17 cellular contexts compared by ENCODE assay signal in the genomic region with DNA sequence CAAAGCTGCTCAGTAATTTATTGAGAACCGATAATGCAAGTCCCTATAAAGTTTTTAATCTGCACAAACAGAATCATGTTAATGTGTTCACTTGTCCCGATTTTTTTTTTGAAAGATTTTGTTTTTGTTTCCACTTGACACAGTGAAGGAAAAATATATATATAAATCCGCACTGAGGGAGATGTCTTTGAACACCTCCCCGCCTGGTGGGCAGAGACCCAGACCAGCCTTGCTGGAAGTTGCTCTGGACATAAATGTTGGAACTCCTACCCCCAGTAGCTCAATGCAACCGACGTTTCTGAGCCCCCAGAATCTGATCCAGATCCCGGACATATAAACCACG. TPM values are rescaled to one million over a fixed set of nuclear protein-coding genes. Genes with fewer than 3 reads are reported as not detected.
DNase-seq lines count a peak whose midpoint lies in the region; ATAC-seq, FAIRE-seq and TF ChIP-seq lines count a peak whose summit lies in the region.
"Had no signal": no experiment of that assay in that cellular context is flagged by ENCODE, and none has a peak within 500 bp of the region (broad histone marks: within the 10 kb centered on the region; RNA-seq: fewer than 3 reads in every experiment).

No MANE protein-coding gene starts in this region.

- peaks cover 22% of the 10 kb centered on the region for H3K4me1 Mint-ChIP-seq in neural progenitor cell
- H3K4me1 Mint-ChIP-seq in stimulated activated memory B cell treated with anti-CD40 and anti-IgM and Interleukin-4, amounts not matched to agents 10 μg/mL and 1 μg/mL and 100 μg/mL, for 72 hours, result peaks cover 10% of the 10 kb centered on the region
- H3K4me1 Mint-ChIP-seq in T-helper 17 cell, result no peaks in the 10 kb centered on the region
- H3K4me1 Mint-ChIP-seq: activated B cell treated with CpG ODN at 0.5 μM for 24 hours had no signal

- H3K27me3 ChIP-seq in HUES64 (ENCODE audit: insufficient read depth, low read length) (peaks cover 98% of the 10 kb centered on the region), neural progenitor cell (peaks cover 100% of the 10 kb centered on the region)

- TF ChIP-seq CTCF in 22Rv1 (IDR thresholded peaks at IDR 0.05) (no peak), neural progenitor cell (IDR thresholded peaks at IDR 0.05) (no peak)

- H3K79me2 ChIP-seq in neural progenitor cell (ENCODE audit: low read depth), result no peaks in the 10 kb centered on the region

- H4K20me1 ChIP-seq in neural progenitor cell (ENCODE audit: low read depth), result peaks cover 100% of the 10 kb centered on the region

- no peaks in the 10 kb centered on the region for H3K9me3 Mint-ChIP-seq in neural progenitor cell
- H3K9me3 Mint-ChIP-seq in stimulated activated memory B cell treated with anti-CD40 and anti-IgM and Interleukin-4, amounts not matched to agents 10 μg/mL and 1 μg/mL and 100 μg/mL, for 72 hours, result no peaks in the 10 kb centered on the region
- H3K9me3 Mint-ChIP-seq: activated B cell treated with CpG ODN at 0.5 μM for 24 hours had no signal

- ATAC-seq in stimulated activated naive CD8-positive, alpha-beta T cell treated with anti-CD3 and anti-CD28 coated beads, Interleukin-15, Interleukin-2, amounts not matched to agents 100 U/mL and 50 U/mL, for 24 hours, result no peak
- ATAC-seq in stimulated activated memory B cell treated with anti-CD40 and anti-IgM and Interleukin-4, amounts not matched to agents 10 μg/mL and 1 μg/mL and 100 μg/mL, for 72 hours, result no peak
- no peak for ATAC-seq in T-helper 17 cell
- ATAC-seq: activated CD8-positive, alpha-beta memory T cell treated with anti-CD3 and anti-CD28 coated beads, Interleukin-2, amount 10 ng/mL, durations not matched to agents 7 days and 5 days had no signal

- H2AFZ ChIP-seq in neural progenitor cell (replicated peaks), result no peak overlapping the region

- H3K4me3 Mint-ChIP-seq in neural progenitor cell, result no peak overlapping the region
- H3K4me3 Mint-ChIP-seq in stimulated activated memory B cell treated with anti-CD40 and anti-IgM and Interleukin-4, amounts not matched to agents 10 μg/mL and 1 μg/mL and 100 μg/mL, for 72 hours, result no peak overlapping the region
- H3K4me3 Mint-ChIP-seq in T-helper 17 cell, result no peak overlapping the region
- H3K4me3 Mint-ChIP-seq: activated B cell treated with CpG ODN at 0.5 μM for 24 hours; activated CD8-positive, alpha-beta memory T cell treated with anti-CD3 and anti-CD28 coated beads, Interleukin-2, amount 10 ng/mL, durations not matched to agents 7 days and 5 days had no signal

- DNase-seq in neural progenitor cell (ENCODE audit: low spot score) (no peak), T1000 (lab: John Stamatoyannopoulos, UW) (no peak), T-helper 17 cell (no peak)
- DNase-seq in stimulated activated naive CD8-positive, alpha-beta T cell treated with anti-CD3 and anti-CD28 coated beads, Interleukin-15, Interleukin-2, amounts not matched to agents 100 U/mL and 50 U/mL, for 24 hours, result no peak
- DNase-seq: ACHN; activated B cell treated with CpG ODN at 0.5 μM for 24 hours; activated CD8-positive, alpha-beta memory T cell treated with anti-CD3 and anti-CD28 coated beads, Interleukin-2, amount 10 ng/mL, durations not matched to agents 7 days and 5 days; activated naive CD4-positive, alpha-beta T cell; Caco-2; effector memory CD4-positive, alpha-beta T cell; kidney; NCI-H1436; NCI-H446 treated with DMSO at 0.1 percent for 48 hours had no signal

- H3K27ac ChIP-seq in 22Rv1 (peak overlapping the region; percentile 99), HUES64 (ENCODE audit: low read depth, low read length) (no peak overlapping the region), neural progenitor cell (no peak overlapping the region)

- peak; percentile 62 for FAIRE-seq in endometrium (lab: Jason Lieb, UNC)
- FAIRE-seq: kidney had no signal

- H3K9ac ChIP-seq in HUES64 (ENCODE audit: low read depth, low read length), result no peak overlapping the region
- H3K9ac ChIP-seq in neural progenitor cell, result no peak overlapping the region

- H3K4me1 ChIP-seq in HUES64 (ENCODE audit: insufficient read depth, low read length) (peaks cover 37% of the 10 kb centered on the region), neural progenitor cell (peaks cover 25% of the 10 kb centered on the region)

- H3K27me3 Mint-ChIP-seq in neural progenitor cell (ENCODE audit: insufficient read depth, low read depth), result peaks cover 94% of the 10 kb centered on the region
- peaks cover 56% of the 10 kb centered on the region for H3K27me3 Mint-ChIP-seq in stimulated activated memory B cell treated with anti-CD40 and anti-IgM and Interleukin-4, amounts not matched to agents 10 μg/mL and 1 μg/mL and 100 μg/mL, for 72 hours
- peaks cover 68% of the 10 kb centered on the region for H3K27me3 Mint-ChIP-seq in T-helper 17 cell

- H3F3A ChIP-seq in neural progenitor cell (ENCODE audit: low read depth), result peaks cover 57% of the 10 kb centered on the region

- H3K27ac Mint-ChIP-seq in neural progenitor cell (no peak overlapping the region), T-helper 17 cell (no peak overlapping the region)
- H3K27ac Mint-ChIP-seq in stimulated activated memory B cell treated with anti-CD40 and anti-IgM and Interleukin-4, amounts not matched to agents 10 μg/mL and 1 μg/mL and 100 μg/mL, for 72 hours, result no peak overlapping the region
- H3K27ac Mint-ChIP-seq: activated B cell treated with CpG ODN at 0.5 μM for 24 hours; activated CD8-positive, alpha-beta memory T cell treated with anti-CD3 and anti-CD28 coated beads, Interleukin-2, amount 10 ng/mL, durations not matched to agents 7 days and 5 days had no signal

- no peaks in the 10 kb centered on the region for H3K36me3 Mint-ChIP-seq in neural progenitor cell
- H3K36me3 Mint-ChIP-seq in stimulated activated memory B cell treated with anti-CD40 and anti-IgM and Interleukin-4, amounts not matched to agents 10 μg/mL and 1 μg/mL and 100 μg/mL, for 72 hours, result no peaks in the 10 kb centered on the region
- H3K36me3 Mint-ChIP-seq in T-helper 17 cell (ENCODE audit: low read depth), result no peaks in the 10 kb centered on the region

- H3K4me3 ChIP-seq in HUES64 (ENCODE audit: low read length) (peak overlapping the region; percentile 39; the same call in 1 of the 2 replicates), neural progenitor cell (no peak overlapping the region)

- H3K9me3 ChIP-seq in HUES64 (ENCODE audit: insufficient read depth, low read depth, low read length), result no peaks in the 10 kb centered on the region
- H3K9me3 ChIP-seq in neural progenitor cell (ENCODE audit: low read depth), result no peaks in the 10 kb centered on the region
- no peaks in the 10 kb centered on the region for H3K9me3 ChIP-seq in T-helper 17 cell (ENCODE audit: control insufficient read depth, low read length, poor library complexity, severe bottlenecking)
- H3K9me3 ChIP-seq: Caco-2 had no signal

- H3K36me3 ChIP-seq in HUES64 (ENCODE audit: insufficient read depth, low read length), result no peaks in the 10 kb centered on the region
- H3K36me3 ChIP-seq in neural progenitor cell, result no peaks in the 10 kb centered on the region

- H3K4me2 ChIP-seq in neural progenitor cell, result peak overlapping the region; percentile 52

- WGBS in HUES64, result 13% methylated on average over 7 of the region's 8 CpGs

RNA-seq across cellular contexts. Expression of gene TBX3, which starts 12.7 kb away (rescaled TPM):
- 1.8 TPM for polyA plus RNA-seq in HUES64 (2013, experiment 1 of 2)
- 1.9 TPM for polyA plus RNA-seq in HUES64 (2013, experiment 2 of 2)
- not detected in 2 replicates for total RNA-seq in neural progenitor cell (ENCODE audit: low replicate concordance)
- under 1 TPM in 1 of 2 donors, not detected in 1; 0.10 TPM for total RNA-seq in T-helper 17 cell
- total RNA-seq: activated B cell treated with CpG ODN at 0.5 μM for 24 hours; activated CD8-positive, alpha-beta memory T cell treated with anti-CD3 and anti-CD28 coated beads, Interleukin-2, amount 10 ng/mL, durations not matched to agents 7 days and 5 days had no signal
